In genomic region chr16:19524866-19525723, GRCh38 we compare ENCODE assay signal across 8 cellular contexts. TPM values are rescaled to one million over a fixed set of nuclear protein-coding genes. Genes with fewer than 3 reads are reported as not detected.
DNase-seq lines count a peak whose midpoint lies in the region; ATAC-seq and TF ChIP-seq lines count a peak whose summit lies in the region.

No MANE protein-coding gene starts in this region.

- TF ChIP-seq CTCF in GM13976 (IDR thresholded peaks at IDR 0.05; ENCODE audit: borderline replicate concordance, control extremely low read depth, extremely low read depth, insufficient read depth, missing control alignments) = no peak

- ATAC-seq in HG02970 (IDR thresholded peaks at IDR 0.05; ENCODE audit: low FRiP score, unreplicated experiment) = no peak

- in situ Hi-C loops in GM13976 (cut with MboI; ENCODE audit: low sequenced_read_pairs, unreplicated experiment) = no loop called here

- peak; percentile 16 for DNase-seq in GM13976 (ENCODE audit: low spot score)
- DNase-seq in NCI-H69 (lab: John Stamatoyannopoulos, UW) = peak; percentile 84
- DNase-seq in cerebellum (ENCODE audit: low spot score) = peak; percentile 21
- peak; percentile 48 for DNase-seq in midbrain (lab: John Stamatoyannopoulos, UW)
- DNase-seq in SIG-M5 (lab: John Stamatoyannopoulos, UW) = no peak
- DNase-seq in NCI-H226 = no peak
- DNase-seq in OCI-M2 (lab: John Stamatoyannopoulos, UW; ENCODE audit: unreplicated experiment) = no peak

RNA-seq across cellular contexts. Expression of gene CCP110, which starts 1.4 kb away (rescaled TPM):
- total RNA-seq in cerebellum = 69.7 TPM

RNA-seq across cellular contexts. Expression of gene GDE1, which starts 3.2 kb away (rescaled TPM):
- 33.2 TPM for total RNA-seq in cerebellum

RNA-seq across cellular contexts. Expression of gene VPS35L, which starts 30.4 kb away (rescaled TPM):
- total RNA-seq in cerebellum = 50.4 TPM

Comparison
In these comparisons a context has a peak if more than half of its experiments do, and no peak if none do; other contexts are left out.
1. DNase-seq: peak in GM13976 (single experiment), NCI-H69 (single experiment), cerebellum (single experiment) and midbrain (single experiment); none in SIG-M5 (single experiment), NCI-H226 (single experiment) and OCI-M2 (single experiment).